17 cellular contexts compared by ENCODE assay signal in genomic region chr14:72383869-72384268, GRCh38.
DNase-seq lines count a peak whose midpoint lies in the region; ATAC-seq, FAIRE-seq and TF ChIP-seq lines count a peak whose summit lies in the region.
"Had no signal": no experiment of that assay in that cellular context is flagged by ENCODE, and none has a peak within 500 bp of the region (broad histone marks: within the 10 kb centered on the region; RNA-seq: fewer than 3 reads in every experiment).

No MANE protein-coding gene starts in this region.

- H3K27me3 ChIP-seq in ACC112 (ENCODE audit: insufficient read depth, low read length) = peaks cover 25% of the 10 kb centered on the region
- 0 out of 2 replicates have a peak, but pooled peaks cover 6% of the 10 kb centered on the region for H3K27me3 ChIP-seq in GM23248 (replicated peaks; ENCODE audit: insufficient read depth)
- H3K27me3 ChIP-seq in GM12878 (replicated peaks in 1 of 2; ENCODE audit: control insufficient read depth in 2 of 2, insufficient read depth in 2 of 2, low read length in 1 of 2) = no peaks in the 10 kb centered on the region; a peak in 1 of 4 replicates
- no peaks in the 10 kb centered on the region for H3K27me3 ChIP-seq in suprapubic skin

- H3K27ac ChIP-seq in ACC112 (ENCODE audit: low read depth, low read length) (no peak overlapping the region), GM23248 (no peak overlapping the region), GM12878 (ENCODE audit: control insufficient read depth, insufficient read depth) (no peak overlapping the region), suprapubic skin (no peak overlapping the region)

- no peak for TF ChIP-seq CTCF in GM12878 (IDR thresholded peaks at IDR 0.05 in 2 of 3, conservative IDR thresholded peaks at IDR 0.05 in 1 of 3; ENCODE audit: control insufficient read depth in 2 of 3, extremely low read depth in 1 of 3, insufficient read depth in 1 of 3, low read depth in 3 of 3, low read length in 3 of 3)
- no peak for TF ChIP-seq CTCF in type B pancreatic cell (conservative IDR thresholded peaks at IDR 0.05)
- TF ChIP-seq CTCF in suprapubic skin (IDR thresholded peaks at IDR 0.05) = no peak
- TF ChIP-seq CTCF in Calu3 (IDR thresholded peaks at IDR 0.05; ENCODE audit: unreplicated experiment) = no peak

- no peak for DNase-seq in GM23248
- peak; percentile 51 for DNase-seq in NCI-H526 treated with DMSO at 0.1 percent for 48 hours (lab: John Stamatoyannopoulos, UW)
- no peak for DNase-seq in GM12878 (ENCODE audit: low read depth, low spot score)
- DNase-seq in type B pancreatic cell (ENCODE audit: extremely low spot score, unreplicated experiment) = no peak
- no peak for DNase-seq in suprapubic skin (ENCODE audit: low spot score in 2 of 2)
- DNase-seq in Calu3 = no peak
- DNase-seq: Caco-2; CD4-positive, CD25-positive, alpha-beta regulatory T cell; NCI-H1048; NCI-H1436 treated with DMSO at 0.1 percent for 48 hours; NCI-H2029 treated with DMSO at 0.1 percent for 48 hours; RPMI8226; SIG-M5 had no signal

- intact Hi-C loops in GM12878 (cut with micrococcal nuclease; ENCODE audit: unreplicated experiment) = no loop called here
- intact Hi-C loops in Calu3 (cut with micrococcal nuclease; ENCODE audit: unreplicated experiment) = no loop called here

- FAIRE-seq in GM12878 (lab: Jason Lieb, UNC) = no peak
- FAIRE-seq: H54 had no signal

- no peak for TF ChIP-seq RAD21 in GM12878 (IDR thresholded peaks at IDR 0.05; ENCODE audit: insufficient read depth, low read depth, low read length)

- H3K4me2 ChIP-seq in GM23248 (ENCODE audit: unreplicated experiment) (no peak overlapping the region), GM12878 (ENCODE audit: control insufficient read depth, insufficient read depth) (no peak overlapping the region)

- H3K9me3 ChIP-seq in GM23248 (ENCODE audit: low read depth) (no peaks in the 10 kb centered on the region), GM12878 (replicated peaks; ENCODE audit: control insufficient read depth, insufficient read depth, low read length) (no peaks in the 10 kb centered on the region; the same call in 2 of the 3 replicates), suprapubic skin (no peaks in the 10 kb centered on the region)

- in situ Hi-C loops in GM23248 (cut with MboI) = no loop called here
- in situ Hi-C loops in GM12878 (cut with MboI) = no loop called here

- no peak overlapping the region for H3K27ac Mint-ChIP-seq in type B pancreatic cell
- H3K27ac Mint-ChIP-seq in Calu3 (ENCODE audit: unreplicated experiment) = no peak overlapping the region
- H3K27ac Mint-ChIP-seq: B cell; CD4-positive, CD25-positive, alpha-beta regulatory T cell had no signal

- RAD21 ChIA-PET in GM12878 (lab: Charles Lee; ENCODE audit: unreplicated experiment) = no interaction called here

- no peaks in the 10 kb centered on the region for H3F3A ChIP-seq in GM23248 (ENCODE audit: insufficient read depth)

- H3K4me1 ChIP-seq in ACC112 (ENCODE audit: control insufficient read depth, insufficient read depth, low read length, unreplicated experiment) (no peaks in the 10 kb centered on the region), GM23248 (ENCODE audit: insufficient read depth) (no peaks in the 10 kb centered on the region), GM12878 (ENCODE audit: control insufficient read depth, insufficient read depth, low read length) (no peaks in the 10 kb centered on the region), suprapubic skin (no peaks in the 10 kb centered on the region)
- H3K4me1 ChIP-seq: Caco-2 had no signal

- H3K27me3 Mint-ChIP-seq in type B pancreatic cell (peaks cover 2% of the 10 kb centered on the region), Calu3 (ENCODE audit: unreplicated experiment) (peaks cover 20% of the 10 kb centered on the region)

- H3K4me1 Mint-ChIP-seq in type B pancreatic cell (ENCODE audit: unreplicated experiment) (no peaks in the 10 kb centered on the region), Calu3 (ENCODE audit: low read depth, unreplicated experiment) (no peaks in the 10 kb centered on the region)
- H3K4me1 Mint-ChIP-seq: B cell had no signal

- H2AFZ ChIP-seq in ACC112 (ENCODE audit: low read length, unreplicated experiment) = no peak overlapping the region
- H2AFZ ChIP-seq in GM23248 = peak overlapping the region; percentile 23; the same call in 1 of the 2 replicates
- peak overlapping the region; percentile 27 for H2AFZ ChIP-seq in GM12878 (ENCODE audit: control insufficient read depth, low read depth, low read length)

- H3K36me3 Mint-ChIP-seq in type B pancreatic cell (no peaks in the 10 kb centered on the region), Calu3 (ENCODE audit: insufficient read depth, unreplicated experiment) (no peaks in the 10 kb centered on the region)
- H3K36me3 Mint-ChIP-seq: CD4-positive, CD25-positive, alpha-beta regulatory T cell; IgD-negative memory B cell had no signal

- no peak; the same call in 1 of the 3 replicates for ATAC-seq in GM12878

- TF ChIP-seq EP300 in GM12878 (IDR thresholded peaks at IDR 0.05; ENCODE audit: borderline replicate concordance in 1 of 2, control insufficient read depth in 1 of 2, low read depth in 2 of 2, low read length in 2 of 2) (no peak), suprapubic skin (IDR thresholded peaks at IDR 0.05) (no peak)

- H3K9ac ChIP-seq in GM23248 = no peak overlapping the region
- H3K9ac ChIP-seq in GM12878 (ENCODE audit: control insufficient read depth, insufficient read depth, low read length) = no peak overlapping the region

- H3K79me2 ChIP-seq in ACC112 (ENCODE audit: control insufficient read depth, insufficient read depth, low read length, unreplicated experiment) (no peaks in the 10 kb centered on the region), GM23248 (ENCODE audit: insufficient read depth) (no peaks in the 10 kb centered on the region), GM12878 (ENCODE audit: control insufficient read depth, insufficient read depth, low read length) (no peaks in the 10 kb centered on the region)

- SMC1A ChIA-PET in GM12878 (lab: Charles Lee; ENCODE audit: uncharacterized antibody, unreplicated experiment) = no interaction called here

- POLR2A ChIA-PET in GM12878 (lab: Charles Lee) = no interaction called here

- TF ChIP-seq POLR2A in GM12878 (IDR thresholded peaks at IDR 0.05; ENCODE audit: low read depth, low read length) (no peak), suprapubic skin (IDR thresholded peaks at IDR 0.05) (no peak)

- no TSS peak for BruUV-seq in GM12878 (replicated peaks; lab: Mats Ljungman, UMichigan)
- no TSS peak for BruUV-seq in Calu3 (replicated peaks; lab: Mats Ljungman, UMichigan)

- peak overlapping the region; percentile 40 for H3K4me3 ChIP-seq in ACC112 (ENCODE audit: low read depth, low read length)
- H3K4me3 ChIP-seq in GM23248 = peak overlapping the region; percentile 17; the same call in 1 of the 2 replicates
- H3K4me3 ChIP-seq in GM12878 = no peak overlapping the region
- H3K4me3 ChIP-seq in suprapubic skin = no peak overlapping the region

- H4K20me1 ChIP-seq in GM23248 (ENCODE audit: insufficient read depth) (no peaks in the 10 kb centered on the region), GM12878 (ENCODE audit: control insufficient read depth, insufficient read depth) (no peaks in the 10 kb centered on the region)

- H3K4me3 Mint-ChIP-seq in type B pancreatic cell (no peak overlapping the region), Calu3 (ENCODE audit: low read depth, unreplicated experiment) (no peak overlapping the region)
- H3K4me3 Mint-ChIP-seq: B cell; CD4-positive, CD25-positive, alpha-beta regulatory T cell had no signal

- H3K36me3 ChIP-seq in ACC112 (ENCODE audit: insufficient read depth, low read length) = no peaks in the 10 kb centered on the region
- no peaks in the 10 kb centered on the region for H3K36me3 ChIP-seq in GM23248 (ENCODE audit: low read depth)
- no peaks in the 10 kb centered on the region for H3K36me3 ChIP-seq in GM12878 (ENCODE audit: control insufficient read depth in 2 of 2, insufficient read depth in 2 of 2, low read length in 1 of 2)
- no peaks in the 10 kb centered on the region for H3K36me3 ChIP-seq in suprapubic skin

- H3K9me3 Mint-ChIP-seq in type B pancreatic cell (no peaks in the 10 kb centered on the region), Calu3 (ENCODE audit: low read depth, unreplicated experiment) (peaks cover 4% of the 10 kb centered on the region)

- 7 to 12% methylated on average over 5 of the region's 5 CpGs for WGBS in GM23248 (ENCODE audit: low coverage in 1 of 2, low lambda C conversion rate in 2 of 2, missing lambda C conversion rate in 2 of 2), 2 experiments
- 0% methylated on average over 5 of the region's 5 CpGs for WGBS in GM12878 (ENCODE audit: insufficient coverage, insufficient replicate concordance, low lambda C conversion rate, missing lambda C conversion rate)
- 57% methylated on average over 5 of the region's 5 CpGs for WGBS in suprapubic skin

- H3K9me2 ChIP-seq in GM23248 (ENCODE audit: insufficient read depth) = no peaks in the 10 kb centered on the region

- CTCF ChIA-PET in GM12878 (lab: Yijun Ruan, JAX) (no interaction called here), Calu3 (lab: Charles Lee) (no interaction called here)

TF ChIP-seq in GM12878, 131 proteins besides CTCF, POLR2A, EP300 and RAD21 (continues in another document):
- TF ChIP-seq EGR1 (IDR thresholded peaks at IDR 0.05; ENCODE audit: borderline replicate concordance in 1 of 2, low read depth in 2 of 2, low read length in 2 of 2) (no peak), CEBPZ (IDR thresholded peaks at IDR 0.05; ENCODE audit: low read depth, low read length) (no peak), WRNIP1 (IDR thresholded peaks at IDR 0.05; ENCODE audit: borderline replicate concordance, low read depth, low read length) (no peak)

Comparison
In these comparisons a context has a peak if more than half of its experiments do, and no peak if none do; other contexts are left out.
1. H3K4me3 ChIP-seq: peak in ACC112 (single experiment) and GM23248 (single experiment); none in GM12878 (single experiment) and suprapubic skin (single experiment).